Comparison of ENCODE assay signal across 15 cellular contexts in the genomic region with DNA sequence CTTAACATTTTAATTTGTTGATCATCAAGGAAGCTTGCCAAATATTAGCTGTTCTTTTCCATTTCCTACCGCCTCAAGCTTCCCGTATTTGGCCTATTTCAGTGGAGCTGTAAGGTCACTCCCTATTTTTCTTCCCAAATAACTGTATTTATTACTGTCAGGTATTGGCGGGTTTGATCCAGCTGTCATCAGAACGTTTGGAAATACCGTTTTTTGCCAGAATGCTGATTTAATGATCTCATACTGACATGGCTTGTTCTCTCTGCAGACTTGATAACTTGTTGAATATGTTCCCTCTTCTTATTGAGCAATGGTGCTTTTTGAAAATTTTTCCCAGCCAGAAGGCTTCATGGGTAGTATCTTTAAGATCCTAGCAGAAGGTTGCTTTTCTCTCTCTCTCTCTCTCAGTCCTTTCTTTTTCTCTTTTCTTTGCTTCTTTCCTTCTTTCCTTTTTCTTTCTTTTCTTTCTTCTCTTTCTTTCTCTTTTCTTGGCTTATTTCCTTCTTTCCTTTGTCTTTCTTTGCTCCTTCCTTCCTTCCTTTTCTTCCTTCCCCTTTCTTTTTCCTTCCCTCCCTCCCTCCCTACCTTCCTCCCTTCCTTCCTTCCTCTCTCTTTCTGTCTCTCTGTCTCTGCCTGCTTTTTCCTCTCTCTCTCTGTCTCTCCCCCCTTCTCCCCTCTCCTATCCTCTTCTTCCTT. TPM values are rescaled to one million over a fixed set of nuclear protein-coding genes. Genes with fewer than 3 reads are reported as not detected.
A peak's percentile ranks its signal among the peaks of the same experiment; 100 is the strongest.
DNase-seq lines count a peak whose midpoint lies in the region; ATAC-seq and TF ChIP-seq lines count a peak whose summit lies in the region.
"Had no signal": no experiment of that assay in that cellular context is flagged by ENCODE, and none has a peak within 500 bp of the region (broad histone marks: within the 10 kb centered on the region; RNA-seq: fewer than 3 reads in every experiment).

No MANE protein-coding gene starts in this region.

- H3K27me3 Mint-ChIP-seq in CD4-positive, alpha-beta memory T cell = no peaks in the 10 kb centered on the region
- H3K27me3 Mint-ChIP-seq: activated naive CD8-positive, alpha-beta T cell had no signal

- no peaks in the 10 kb centered on the region for H3K27me3 ChIP-seq in lower lobe of right lung (ENCODE audit: low read depth)
- H3K27me3 ChIP-seq in vagina = no peaks in the 10 kb centered on the region
- no peaks in the 10 kb centered on the region for H3K27me3 ChIP-seq in CD4-positive, alpha-beta memory T cell (ENCODE audit: insufficient read depth, low read length)
- H3K27me3 ChIP-seq: testis had no signal

- peak overlapping the region; percentile 66 for H3K27ac ChIP-seq in lower lobe of right lung
- peak overlapping the region; percentile 76 for H3K27ac ChIP-seq in vagina
- no peak overlapping the region for H3K27ac ChIP-seq in CD4-positive, alpha-beta memory T cell (ENCODE audit: low read depth, low read length)

- H3K36me3 ChIP-seq in lower lobe of right lung (no peaks in the 10 kb centered on the region), vagina (no peaks in the 10 kb centered on the region)
- no peaks in the 10 kb centered on the region for H3K36me3 ChIP-seq in CD4-positive, alpha-beta memory T cell (ENCODE audit: insufficient read depth, low read length)

- TF ChIP-seq POLR2A in vagina (IDR thresholded peaks at IDR 0.05) = no peak

- peak overlapping the region in 1 of 8 donors; percentile 53 for H3K4me3 Mint-ChIP-seq in CD4-positive, alpha-beta memory T cell
- H3K4me3 Mint-ChIP-seq: activated naive CD8-positive, alpha-beta T cell; neural crest cell had no signal

- H3K27ac Mint-ChIP-seq in CD4-positive, alpha-beta memory T cell = peak overlapping the region in 1 of 7 donors; percentile 31
- H3K27ac Mint-ChIP-seq: activated naive CD8-positive, alpha-beta T cell had no signal

- ATAC-seq in lower lobe of right lung = no peak

- peak; percentile 3 for DNase-seq in activated effector memory CD4-positive, alpha-beta T cell treated with anti-CD3 and anti-CD28 coated beads, Interleukin-2, amount 50 U/mL, for 16 hours
- DNase-seq in activated effector memory CD4-positive, alpha-beta T cell treated with Interleukin-2 at 50 U/mL for 16 hours = no peak
- DNase-seq in dermis blood vessel endothelial cell (peak; percentile 57), lower lobe of right lung (no peak), vagina (ENCODE audit: extremely low spot score in 2 of 2) (no peak), SIG-M5 treated with dmso at 0.1 percent for 504 hours (lab: John Stamatoyannopoulos, UW; ENCODE audit: unreplicated experiment) (no peak)
- no peak for DNase-seq in activated CD8-positive, alpha-beta memory T cell treated with anti-CD3 and anti-CD28 coated beads, Interleukin-2, amount 50 U/mL, for 4 hours
- no peak for DNase-seq in CD4-positive, alpha-beta memory T cell
- DNase-seq: activated CD4-positive, alpha-beta T cell treated with anti-CD3 and anti-CD28 coated beads, Interleukin-2, amount 50 U/mL, for 48 hours; Kasumi-1; NCI-H345; stimulated activated CD4-positive, alpha-beta T cell treated with anti-CD3 and anti-CD28 coated beads, Interleukin-4, amount 100 ng/mL, for 4 hours; testis had no signal

- peaks cover 19 to 40% (median 30%) of the 10 kb centered on the region in 4 donors for H3K4me1 Mint-ChIP-seq in CD4-positive, alpha-beta memory T cell

- peaks cover 4 to 6% of the 10 kb centered on the region in 2 donors for H3K36me3 Mint-ChIP-seq in CD4-positive, alpha-beta memory T cell

- TF ChIP-seq CTCF in lower lobe of right lung (IDR thresholded peaks at IDR 0.05) (no peak), vagina (IDR thresholded peaks at IDR 0.05) (no peak)

- POLR2A ChIA-PET in CD4-positive, alpha-beta memory T cell (lab: Charles Lee; ENCODE audit: partially characterized antibody) = no interaction called here

- H3K9me3 ChIP-seq in lower lobe of right lung = no peaks in the 10 kb centered on the region
- H3K9me3 ChIP-seq in vagina = no peaks in the 10 kb centered on the region
- no peaks in the 10 kb centered on the region for H3K9me3 ChIP-seq in CD4-positive, alpha-beta memory T cell (ENCODE audit: control insufficient read depth in 1 of 2, low read length in 2 of 2)
- H3K9me3 ChIP-seq: testis had no signal

- CTCF ChIA-PET in CD4-positive, alpha-beta memory T cell (lab: Charles Lee; ENCODE audit: partially characterized antibody) = interaction anchor here (0.7 to 4.4 kb wide), 3 partner anchors 13 to 116 kb away, joined by 3 to 23 read pairs (median 3); no protein-coding TSS in a partner anchor

- H3K4me3 ChIP-seq in lower lobe of right lung (no peak overlapping the region), vagina (no peak overlapping the region)
- no peak overlapping the region for H3K4me3 ChIP-seq in CD4-positive, alpha-beta memory T cell (ENCODE audit: low read length in 2 of 2)
- H3K4me3 ChIP-seq: testis had no signal

- H3K4me1 ChIP-seq in lower lobe of right lung (peaks cover 63% of the 10 kb centered on the region), vagina (peaks cover 37% of the 10 kb centered on the region)
- peaks cover 18% of the 10 kb centered on the region for H3K4me1 ChIP-seq in CD4-positive, alpha-beta memory T cell (ENCODE audit: insufficient read depth, low read length)

- H3K9me3 Mint-ChIP-seq in CD4-positive, alpha-beta memory T cell = no peaks in the 10 kb centered on the region
- H3K9me3 Mint-ChIP-seq: neural crest cell had no signal

- intact Hi-C loops in lower lobe of right lung (cut with DNase I) (no loop called here), vagina (cut with DNase I) (loop anchor here (5.0 kb wide), 1 partner anchor 42 kb away; the partner anchor contains the start of gene CUX1)
- intact Hi-C loops in CD4-positive, alpha-beta memory T cell (cut with micrococcal nuclease) = no loop called here

RNA-seq across cellular contexts. Expression of gene CUX1, which starts 42.1 kb away (rescaled TPM):
- total RNA-seq in dermis blood vessel endothelial cell (39.5 and 42.5 TPM in 2 replicates), lower lobe of right lung (118 TPM), vagina (65.3 TPM)
- 10 to 100 TPM; 46.1 to 47.6 TPM for total RNA-seq in CD4-positive, alpha-beta memory T cell
- 10 to 100 TPM in 1 of 2 donors, 1 to 10 TPM in 1; 2.1 to 26.2 TPM for polyA plus RNA-seq in CD4-positive, alpha-beta memory T cell

Comparison
In these comparisons a context has a peak if more than half of its experiments do, and no peak if none do; other contexts are left out.
1. DNase-seq: peak in activated effector memory CD4-positive, alpha-beta T cell treated with anti-CD3 and anti-CD28 coated beads, Interleukin-2, amount 50 U/mL, for 16 hours (single experiment) and dermis blood vessel endothelial cell (single experiment); none in activated effector memory CD4-positive, alpha-beta T cell treated with Interleukin-2 at 50 U/mL for 16 hours (single experiment), lower lobe of right lung (single experiment), vagina (0 of 2), SIG-M5 treated with dmso at 0.1 percent for 504 hours (single experiment), activated CD8-positive, alpha-beta memory T cell treated with anti-CD3 and anti-CD28 coated beads, Interleukin-2, amount 50 U/mL, for 4 hours (single experiment) and CD4-positive, alpha-beta memory T cell (0 of 5).